Comparison of ENCODE assay signal across 8 cellular contexts in the genomic region with DNA sequence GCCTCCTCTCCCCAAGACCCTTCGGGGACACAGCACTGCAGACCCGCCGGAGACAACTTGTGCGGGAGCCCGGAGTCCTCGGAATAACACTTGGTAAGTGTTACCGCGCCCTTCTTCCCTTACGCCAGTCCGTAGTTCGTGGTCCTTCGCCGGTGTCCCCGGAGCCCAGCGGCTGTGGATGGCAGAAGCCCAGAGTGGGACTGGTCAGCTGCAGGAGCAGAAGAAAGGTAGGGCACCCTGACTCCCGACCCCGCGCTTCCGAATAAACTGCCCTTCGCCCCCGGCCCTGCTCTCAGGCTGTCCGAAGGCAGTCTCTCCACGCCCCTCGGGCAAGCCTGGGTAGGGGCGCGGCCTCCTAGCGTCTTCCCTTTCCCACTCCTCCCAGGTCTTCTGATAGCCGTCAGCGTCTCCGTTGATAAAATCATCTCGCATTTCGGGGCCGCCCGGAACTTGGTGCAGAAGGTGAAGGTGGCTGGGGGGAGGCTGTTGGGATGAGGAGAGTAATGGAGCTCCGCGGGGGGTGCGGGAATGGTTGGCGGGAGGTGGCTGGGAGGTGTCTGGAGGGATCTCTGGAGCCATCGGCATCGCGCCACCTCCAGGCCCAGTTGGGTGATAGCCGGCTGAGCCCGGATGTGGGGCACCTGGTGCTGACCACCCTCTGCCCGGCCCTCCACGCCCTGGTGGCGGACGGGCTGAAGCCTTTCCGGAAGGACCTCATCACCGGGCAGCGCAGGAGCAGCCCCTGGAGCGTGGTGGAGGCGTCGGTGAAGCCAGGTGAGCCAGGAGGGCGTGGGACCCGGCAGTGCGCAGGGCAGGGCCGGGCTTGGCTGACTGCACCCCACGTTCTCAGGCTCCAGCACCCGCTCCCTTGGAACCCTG. TPM values are rescaled to one million over a fixed set of nuclear protein-coding genes. Genes with fewer than 3 reads are reported as not detected.
DNase-seq lines count a peak whose midpoint lies in the region; ATAC-seq and TF ChIP-seq lines count a peak whose summit lies in the region.

No MANE protein-coding gene starts in this region.

- H2BK12ac ChIP-seq in mesenchymal stem cell (ENCODE audit: low read length in 2 of 2) = peak overlapping the region in 1 of 2 experiments; percentile 49

- H3K18ac ChIP-seq in mesenchymal stem cell (ENCODE audit: low read depth in 1 of 2, low read length in 2 of 2) = peak overlapping the region; percentile 66 to 88

- H3K4me3 Mint-ChIP-seq in activated CD4-positive, alpha-beta T cell treated with anti-CD3 and anti-CD28 coated beads, Interleukin-2, amount 10 ng/mL, durations not matched to agents 24 days and 14 days = peak overlapping the region; percentile 91

- no peak overlapping the region for H2AK5ac ChIP-seq in mesenchymal stem cell (ENCODE audit: low read length, severe bottlenecking)

- H3K4me1 Mint-ChIP-seq in activated CD4-positive, alpha-beta T cell treated with anti-CD3 and anti-CD28 coated beads, Interleukin-2, amount 10 ng/mL, durations not matched to agents 24 days and 14 days = peaks cover 34% of the 10 kb centered on the region

- H3K23ac ChIP-seq in mesenchymal stem cell (ENCODE audit: low read length in 2 of 2) = peak overlapping the region in 1 of 2 experiments; percentile 86

- no peak overlapping the region for H2AFZ ChIP-seq in Karpas-422 (ENCODE audit: low read length)
- H2AFZ ChIP-seq in mesenchymal stem cell (ENCODE audit: low read depth, low read length) = peak overlapping the region; percentile 68

- H3K27ac Mint-ChIP-seq in activated CD4-positive, alpha-beta T cell treated with anti-CD3 and anti-CD28 coated beads, Interleukin-2, amount 10 ng/mL, durations not matched to agents 24 days and 14 days = no peak overlapping the region

- H2BK15ac ChIP-seq in mesenchymal stem cell (ENCODE audit: low read depth, poor library complexity, severe bottlenecking) = peak overlapping the region; percentile 83

- peak overlapping the region; percentile 22 for H4K91ac ChIP-seq in mesenchymal stem cell (ENCODE audit: low read length)

- H3K79me1 ChIP-seq in mesenchymal stem cell (replicated peaks; ENCODE audit: low read length, poor library complexity, severe bottlenecking) = peaks cover 29% of the 10 kb centered on the region

- intact Hi-C loops in activated CD4-positive, alpha-beta T cell treated with anti-CD3 and anti-CD28 coated beads, Interleukin-2, amount 10 ng/mL, durations not matched to agents 24 days and 14 days (cut with micrococcal nuclease) = loop anchor here (1.0 to 10.0 kb wide), 6 partner anchors 118 to 422 kb away; a partner anchor contains a TSS
- intact Hi-C loops in tibial artery (cut with DNase I; ENCODE audit: low total_unique reads) = loop anchor here (5.0 kb wide), 2 partner anchors 48 to 73 kb away; a partner anchor contains a TSS

- H3K9me3 Mint-ChIP-seq in activated CD4-positive, alpha-beta T cell treated with anti-CD3 and anti-CD28 coated beads, Interleukin-2, amount 10 ng/mL, durations not matched to agents 24 days and 14 days = no peaks in the 10 kb centered on the region

- H3K14ac ChIP-seq in mesenchymal stem cell (ENCODE audit: low read length in 2 of 2) = peak overlapping the region in 1 of 2 experiments; percentile 89

- H3K4ac ChIP-seq in mesenchymal stem cell (ENCODE audit: low read depth in 1 of 2, low read length in 2 of 2) = peak overlapping the region; percentile 29 to 91

- H3K4me2 ChIP-seq in Karpas-422 (ENCODE audit: low read depth, low read length, poor library complexity, severe bottlenecking) = peak overlapping the region; percentile 98
- H3K4me2 ChIP-seq in mesenchymal stem cell (ENCODE audit: low read length, poor library complexity, severe bottlenecking) = peak overlapping the region; percentile 57

- H3K4me1 ChIP-seq in Karpas-422 (ENCODE audit: low read length) = peaks cover 40% of the 10 kb centered on the region
- peaks cover 15% of the 10 kb centered on the region for H3K4me1 ChIP-seq in effector memory CD4-positive, alpha-beta T cell (ENCODE audit: control insufficient read depth, insufficient read depth, low read length, poor library complexity, severe bottlenecking)
- H3K4me1 ChIP-seq in mesenchymal stem cell (ENCODE audit: control insufficient read depth, insufficient read depth, low read depth, low read length) = peaks cover 34% of the 10 kb centered on the region
- H3K4me1 ChIP-seq in tibial artery = peaks cover 0 to 51% (median 35%) of the 10 kb centered on the region in 4 donors

- H3K27ac ChIP-seq in Karpas-422 (ENCODE audit: low read length) = peak overlapping the region; percentile 89
- peak overlapping the region; percentile 90 for H3K27ac ChIP-seq in effector memory CD4-positive, alpha-beta T cell (ENCODE audit: insufficient read depth, low read length, poor library complexity, severe bottlenecking)
- H3K27ac ChIP-seq in mesenchymal stem cell (ENCODE audit: low read length, poor library complexity, severe bottlenecking) = peak overlapping the region; percentile 62
- peak overlapping the region; percentile 89 to 99 for H3K27ac ChIP-seq in tibial artery

- peak overlapping the region; percentile 67 for H4K8ac ChIP-seq in mesenchymal stem cell (ENCODE audit: low read length)

- peak overlapping the region; percentile 19 for H2BK120ac ChIP-seq in mesenchymal stem cell (ENCODE audit: low read depth, low read length)

- H3K27me3 Mint-ChIP-seq in activated CD4-positive, alpha-beta T cell treated with anti-CD3 and anti-CD28 coated beads, Interleukin-2, amount 10 ng/mL, durations not matched to agents 24 days and 14 days = no peaks in the 10 kb centered on the region

- no peaks in the 10 kb centered on the region for H3K36me3 ChIP-seq in Karpas-422 (ENCODE audit: insufficient read depth, low read length)
- peaks cover 2% of the 10 kb centered on the region for H3K36me3 ChIP-seq in effector memory CD4-positive, alpha-beta T cell (ENCODE audit: control insufficient read depth, insufficient read depth, low read length)
- peaks cover 36 to 45% of the 10 kb centered on the region in 2 experiments for H3K36me3 ChIP-seq in mesenchymal stem cell (ENCODE audit: control insufficient read depth in 1 of 2, insufficient read depth in 2 of 2, low read depth in 1 of 2, low read length in 2 of 2)
- H3K36me3 ChIP-seq in tibial artery = peaks cover 6 to 39% (median 29%) of the 10 kb centered on the region in 3 donors

- no peak overlapping the region for H2BK5ac ChIP-seq in mesenchymal stem cell (ENCODE audit: low read depth, low read length, poor library complexity, severe bottlenecking)

- H3K9me3 ChIP-seq in Karpas-422 (ENCODE audit: low read length) (no peaks in the 10 kb centered on the region), mesenchymal stem cell (ENCODE audit: control insufficient read depth, low read length) (no peaks in the 10 kb centered on the region), tibial artery (no peaks in the 10 kb centered on the region)
- H3K9me3 ChIP-seq in effector memory CD4-positive, alpha-beta T cell (ENCODE audit: control insufficient read depth, low read length) = no peaks in the 10 kb centered on the region

- H3K4me3 ChIP-seq in Karpas-422 (ENCODE audit: low read length) (peak overlapping the region; percentile 96), mesenchymal stem cell (ENCODE audit: insufficient read depth in 1 of 2, low read depth in 1 of 2, low read length in 2 of 2) (peak overlapping the region; percentile 63 to 97), tibial artery (peak overlapping the region; percentile 65 to 91)
- peak overlapping the region; percentile 86 for H3K4me3 ChIP-seq in effector memory CD4-positive, alpha-beta T cell (ENCODE audit: insufficient read depth, low read depth, low read length, poor library complexity, severe bottlenecking)

- H3K9ac ChIP-seq in Karpas-422 (ENCODE audit: low read length) (peak overlapping the region; percentile 99), mesenchymal stem cell (ENCODE audit: low read length) (peak overlapping the region; percentile 94)

- 8% methylated on average over 44 of the region's 59 CpGs for WGBS in mesenchymal stem cell

- TF ChIP-seq CTCF in tibial artery (IDR thresholded peaks at IDR 0.05) = peak; percentile 29 to 32

- peaks cover 12% of the 10 kb centered on the region for H3K36me3 Mint-ChIP-seq in activated CD4-positive, alpha-beta T cell treated with anti-CD3 and anti-CD28 coated beads, Interleukin-2, amount 10 ng/mL, durations not matched to agents 24 days and 14 days (ENCODE audit: low read depth)

- no peak for DNase-seq in activated CD4-positive, alpha-beta T cell treated with anti-CD3 and anti-CD28 coated beads, Interleukin-2, amount 10 ng/mL, durations not matched to agents 24 days and 14 days
- no peak for DNase-seq in activated CD4-positive, alpha-beta T cell treated with anti-CD3 and anti-CD28 coated beads for 48 hours
- DNase-seq in Karpas-422 = no peak
- peak; percentile 44 for DNase-seq in SKM-1 (lab: John Stamatoyannopoulos, UW; ENCODE audit: unreplicated experiment)
- DNase-seq in effector memory CD4-positive, alpha-beta T cell = no peak
- DNase-seq in mesenchymal stem cell = peak; percentile 76
- peak; percentile 51 to 75 for DNase-seq in tibial artery

- ATAC-seq in HG02571 (IDR thresholded peaks at IDR 0.05; ENCODE audit: unreplicated experiment) = no peak

- H3K9me2 ChIP-seq in Karpas-422 (replicated peaks; ENCODE audit: insufficient read depth, low read length) = no peaks in the 10 kb centered on the region

- H4K20me1 ChIP-seq in Karpas-422 (ENCODE audit: insufficient read depth, low read depth, low read length) = no peaks in the 10 kb centered on the region

- no peaks in the 10 kb centered on the region for H3K79me2 ChIP-seq in Karpas-422 (ENCODE audit: low read length)

- no peaks in the 10 kb centered on the region for H3K27me3 ChIP-seq in Karpas-422 (ENCODE audit: low read length)
- H3K27me3 ChIP-seq in effector memory CD4-positive, alpha-beta T cell (replicated peaks; ENCODE audit: control insufficient read depth, insufficient read depth, low read length, poor library complexity, severe bottlenecking) = no peaks in the 10 kb centered on the region
- no peaks in the 10 kb centered on the region for H3K27me3 ChIP-seq in mesenchymal stem cell (ENCODE audit: control insufficient read depth in 1 of 2, insufficient read depth in 1 of 2, low read length in 2 of 2)
- H3K27me3 ChIP-seq in tibial artery = no peaks in the 10 kb centered on the region

RNA-seq across cellular contexts. Expression of a gene that starts 4.3 kb away (rescaled TPM):
- 29.9 and 30.1 TPM in 2 replicates for total RNA-seq in activated CD4-positive, alpha-beta T cell treated with anti-CD3 and anti-CD28 coated beads, Interleukin-2, amount 10 ng/mL, durations not matched to agents 24 days and 14 days
- 8.3 and 9.2 TPM in 2 replicates for total RNA-seq in Karpas-422 (2014; rRNA removed; shearing (Covaris generic); ENCODE audit: low replicate concordance)
- 33.3 TPM for polyA plus RNA-seq in mesenchymal stem cell (2013, experiment 1 of 2)
- polyA plus RNA-seq in mesenchymal stem cell (2013, experiment 2 of 2) = 32.2 TPM

RNA-seq across cellular contexts. Expression of a gene that starts 16.3 kb away (rescaled TPM):
- total RNA-seq in activated CD4-positive, alpha-beta T cell treated with anti-CD3 and anti-CD28 coated beads, Interleukin-2, amount 10 ng/mL, durations not matched to agents 24 days and 14 days = 321 and 324 TPM in 2 replicates
- total RNA-seq in Karpas-422 (2014; rRNA removed; shearing (Covaris generic); ENCODE audit: low replicate concordance) = 298 and 377 TPM in 2 replicates
- polyA plus RNA-seq in mesenchymal stem cell (2013, experiment 1 of 2) = 478 TPM
- polyA plus RNA-seq in mesenchymal stem cell (2013, experiment 2 of 2) = 472 TPM

RNA-seq across cellular contexts. Expression of a gene that starts 23.7 kb away (rescaled TPM):
- 0.09 TPM in 1 of 2 replicates, not detected in the other for total RNA-seq in activated CD4-positive, alpha-beta T cell treated with anti-CD3 and anti-CD28 coated beads, Interleukin-2, amount 10 ng/mL, durations not matched to agents 24 days and 14 days
- total RNA-seq in Karpas-422 (2014; rRNA removed; shearing (Covaris generic); ENCODE audit: low replicate concordance) = not detected in 2 replicates
- not detected for polyA plus RNA-seq in mesenchymal stem cell (2013, experiment 1 of 2)
- polyA plus RNA-seq in mesenchymal stem cell (2013, experiment 2 of 2) = 0.01 TPM

RNA-seq across cellular contexts. Expression of a gene that starts 47.7 kb away (rescaled TPM):
- 3.2 and 3.8 TPM in 2 replicates for total RNA-seq in activated CD4-positive, alpha-beta T cell treated with anti-CD3 and anti-CD28 coated beads, Interleukin-2, amount 10 ng/mL, durations not matched to agents 24 days and 14 days
- total RNA-seq in Karpas-422 (2014; rRNA removed; shearing (Covaris generic); ENCODE audit: low replicate concordance) = 5.9 and 6.3 TPM in 2 replicates
- polyA plus RNA-seq in mesenchymal stem cell (2013, experiment 1 of 2) = 2.0 TPM
- polyA plus RNA-seq in mesenchymal stem cell (2013, experiment 2 of 2) = 1.9 TPM

RNA-seq across cellular contexts. Expression of a gene that starts 51.7 kb away (rescaled TPM):
- total RNA-seq in activated CD4-positive, alpha-beta T cell treated with anti-CD3 and anti-CD28 coated beads, Interleukin-2, amount 10 ng/mL, durations not matched to agents 24 days and 14 days = 86.2 and 90.6 TPM in 2 replicates
- 78.7 and 99.6 TPM in 2 replicates for total RNA-seq in Karpas-422 (2014; rRNA removed; shearing (Covaris generic); ENCODE audit: low replicate concordance)
- 35.0 TPM for polyA plus RNA-seq in mesenchymal stem cell (2013, experiment 1 of 2)
- 34.0 TPM for polyA plus RNA-seq in mesenchymal stem cell (2013, experiment 2 of 2)

Comparison
In these comparisons a context has a peak if more than half of its experiments do, and no peak if none do; other contexts are left out.
1. DNase-seq: peak in SKM-1 (single experiment), mesenchymal stem cell (single experiment) and tibial artery (2 of 2); none in activated CD4-positive, alpha-beta T cell treated with anti-CD3 and anti-CD28 coated beads, Interleukin-2, amount 10 ng/mL, durations not matched to agents 24 days and 14 days (single experiment), activated CD4-positive, alpha-beta T cell treated with anti-CD3 and anti-CD28 coated beads for 48 hours (single experiment), Karpas-422 (single experiment) and effector memory CD4-positive, alpha-beta T cell (0 of 3).
2. Peak in every context shown above with its lines, with median percentiles within 50 percentile points of each other: H3K27ac ChIP-seq and H3K4me3 ChIP-seq.